Comparison of ENCODE assay signal across 8 cellular contexts in the genomic region with DNA sequence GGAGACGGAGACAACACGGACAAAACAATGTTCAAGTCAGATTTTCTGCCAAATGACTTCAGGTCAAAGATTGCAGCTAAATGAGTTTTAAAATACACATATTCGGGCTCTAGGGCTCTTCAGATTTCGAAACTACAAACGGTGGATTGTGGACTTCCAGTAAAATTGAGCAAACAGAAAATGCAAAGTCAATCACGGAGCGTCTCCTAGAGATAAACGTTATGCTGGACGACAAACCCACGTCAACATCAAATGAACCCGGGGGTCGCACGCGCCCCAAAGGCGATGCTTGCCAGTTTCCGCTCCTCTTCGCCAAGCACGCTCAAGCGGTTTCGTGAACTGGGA. TPM values are rescaled to one million over a fixed set of nuclear protein-coding genes. Genes with fewer than 3 reads are reported as not detected.
DNase-seq lines count a peak whose midpoint lies in the region; ATAC-seq and TF ChIP-seq lines count a peak whose summit lies in the region.

No MANE protein-coding gene starts in this region.

- H3K9me3 ChIP-seq in SJSA1 (replicated peaks) (0 out of 2 replicates have a peak, but pooled peaks cover 3% of the 10 kb centered on the region), neuron (ENCODE audit: low read length) (peaks cover 7% of the 10 kb centered on the region)

- H3K36me3 ChIP-seq in SJSA1: peaks cover 14% of the 10 kb centered on the region
- H3K36me3 ChIP-seq in neuron (ENCODE audit: insufficient read depth, low read length): peaks cover 17% of the 10 kb centered on the region

- peak overlapping the region; percentile 95; the same call in 1 of the 2 replicates for H3K27ac ChIP-seq in SJSA1

- peak overlapping the region; percentile 92 for H2AFZ ChIP-seq in neuron (ENCODE audit: low read depth, low read length)

- no peaks in the 10 kb centered on the region for H3K27me3 ChIP-seq in SJSA1 (replicated peaks)
- no peaks in the 10 kb centered on the region for H3K27me3 ChIP-seq in neuron (ENCODE audit: insufficient read depth, low read length)

- ATAC-seq in HG02759 (IDR thresholded peaks at IDR 0.05; ENCODE audit: unreplicated experiment): no peak

- H3K4me3 ChIP-seq in SJSA1 (peak overlapping the region; percentile 97), epithelial cell of proximal tubule (ENCODE audit: low read depth, low read length) (peak overlapping the region; percentile 81), neuron (ENCODE audit: low read length) (peak overlapping the region; percentile 87)

- peak; percentile 7 for DNase-seq in activated T-cell treated with anti-CD3 and anti-CD28 coated beads for 24 hours (ENCODE audit: low read depth)
- no peak for DNase-seq in activated T-cell treated with anti-CD3 and anti-CD28 coated beads, Interleukin-2, amount 50 U/mL, for 1 hour
- DNase-seq in SJSA1 (ENCODE audit: low read depth in 1 of 2, low spot score in 2 of 2): no peak
- DNase-seq in epithelial cell of proximal tubule (ENCODE audit: low read depth): no peak
- DNase-seq in activated gamma-delta T cell (lab: John Stamatoyannopoulos, UW): no peak
- DNase-seq in hippocampal formation (lab: John Stamatoyannopoulos, UW): no peak

- H3K4me1 ChIP-seq in SJSA1 (replicated peaks): peaks cover 8% of the 10 kb centered on the region
- H3K4me1 ChIP-seq in neuron (ENCODE audit: insufficient read depth, low read length): peaks cover 6% of the 10 kb centered on the region

- TF ChIP-seq CTCF in epithelial cell of proximal tubule (conservative IDR thresholded peaks at IDR 0.05; ENCODE audit: low read depth, low read length): no peak

RNA-seq across cellular contexts. Expression of gene MRPS5, which starts 0.5 kb away (rescaled TPM):
- total RNA-seq in SJSA1 (2014; rRNA removed; shearing (Covaris generic)): 57.4 and 97.1 TPM in 2 replicates
- total RNA-seq in epithelial cell of proximal tubule: 66.1 and 67.7 TPM in 2 replicates

RNA-seq across cellular contexts. Expression of gene ZNF514, which starts 38.5 kb away (rescaled TPM):
- total RNA-seq in SJSA1 (2014; rRNA removed; shearing (Covaris generic)): 8.2 and 8.9 TPM in 2 replicates
- 4.1 and 5.2 TPM in 2 replicates for total RNA-seq in epithelial cell of proximal tubule

RNA-seq across cellular contexts. Expression of gene ZNF2, which starts 44.5 kb away (rescaled TPM):
- 4.2 and 4.8 TPM in 2 replicates for total RNA-seq in SJSA1 (2014; rRNA removed; shearing (Covaris generic))
- 2.0 and 3.7 TPM in 2 replicates for total RNA-seq in epithelial cell of proximal tubule
